9 cellular contexts compared by ENCODE assay signal in genomic region chr4:40199179-40199670, GRCh38. TPM values are rescaled to one million over a fixed set of nuclear protein-coding genes. Genes with fewer than 3 reads are reported as not detected.
A peak's percentile ranks its signal among the peaks of the same experiment; 100 is the strongest.
DNase-seq lines count a peak whose midpoint lies in the region; ATAC-seq, FAIRE-seq and TF ChIP-seq lines count a peak whose summit lies in the region.
"Had no signal": no experiment of that assay in that cellular context is flagged by ENCODE, and none has a peak within 500 bp of the region (broad histone marks: within the 10 kb centered on the region; RNA-seq: fewer than 3 reads in every experiment).

No MANE protein-coding gene starts in this region.

- no peak for TF ChIP-seq EP300 in K562 (IDR thresholded peaks at IDR 0.05; ENCODE audit: low read length)
- TF ChIP-seq EP300 in ovary (IDR thresholded peaks at IDR 0.05), result no peak

- no peaks in the 10 kb centered on the region for H3K9me1 ChIP-seq in K562 (ENCODE audit: control insufficient read depth, insufficient read depth, low read length)

- peaks cover 73% of the 10 kb centered on the region for H3K79me2 ChIP-seq in K562 (ENCODE audit: control insufficient read depth, insufficient read depth, low read length)

- H3K4me3 ChIP-seq in GM12864 (ENCODE audit: low read depth, low read length) (peak overlapping the region; percentile 97), NB4 (ENCODE audit: low read depth, low read length) (peak overlapping the region; percentile 61), K562 (peak overlapping the region; percentile 50), small intestine (ENCODE audit: low read depth in 1 of 2, low read length in 2 of 2) (peak overlapping the region; percentile 32 to 43), ovary (no peak overlapping the region)

- WGBS in K562 (ENCODE audit: insufficient coverage, low coverage, missing lambda C conversion rate), result 5% methylated on average over 6 of the region's 6 CpGs
- 66 to 78% (median 67%) methylated on average over 6 of the region's 6 CpGs for WGBS in small intestine, 3 donors
- WGBS in ovary, 3 donors, result 73 to 76% (median 76%) methylated on average over 6 of the region's 6 CpGs

- FAIRE-seq in K562 (lab: Jason Lieb, UNC) (no peak), small intestine (lab: Jason Lieb, UNC) (no peak)

- H3K9ac ChIP-seq in K562 (ENCODE audit: insufficient read depth in 1 of 2, low read depth in 2 of 2, low read length in 2 of 2), result peak overlapping the region; percentile 57 to 83; a peak in 3 of 4 replicates

- intact Hi-C loops in K562 (cut with micrococcal nuclease) (loop anchor here (2.0 kb wide), 1 partner anchor 40 kb away; no protein-coding TSS in a partner anchor), ovary (cut with DNase I) (no loop called here)

- TF ChIP-seq CTCF in GM12864 (IDR thresholded peaks at IDR 0.05; ENCODE audit: low read depth, low read length, missing control alignments), result no peak
- TF ChIP-seq CTCF in NB4 (IDR thresholded peaks at IDR 0.05; ENCODE audit: low read depth, low read length), result no peak
- TF ChIP-seq CTCF in K562 (IDR thresholded peaks at IDR 0.05 in 2 of 3, conservative IDR thresholded peaks at IDR 0.05 in 1 of 3; ENCODE audit: insufficient read depth in 2 of 3, low read depth in 1 of 3, low read length in 3 of 3), result no peak
- no peak for TF ChIP-seq CTCF in ovary (IDR thresholded peaks at IDR 0.05)

- TF ChIP-seq RAD21 in K562 (CRISPR knock-in tag; conservative IDR thresholded peaks at IDR 0.05 in 1 of 2, IDR thresholded peaks at IDR 0.05 in 1 of 2), result no peak

- no peaks in the 10 kb centered on the region for H3K9me3 ChIP-seq in K562 (replicated peaks; ENCODE audit: control insufficient read depth, insufficient read depth, low read depth, low read length)
- H3K9me3 ChIP-seq in small intestine (ENCODE audit: control insufficient read depth, low read depth), result no peaks in the 10 kb centered on the region
- no peaks in the 10 kb centered on the region for H3K9me3 ChIP-seq in ovary

- POLR2A ChIA-PET in K562 (lab: Yijun Ruan, JAX), result interaction anchor here (0.6 to 2.0 kb wide), 6 partner anchors 12 to 143 kb away, joined by 3 to 8 read pairs (median 4); partner anchors contain the start of gene N4BP2

- H3K36me3 ChIP-seq in K562 (ENCODE audit: control insufficient read depth, insufficient read depth, low read length), result no peaks in the 10 kb centered on the region
- H3K36me3 ChIP-seq in small intestine (ENCODE audit: control insufficient read depth in 2 of 2, insufficient read depth in 2 of 2, low read length in 2 of 2), result no peaks in the 10 kb centered on the region
- no peaks in the 10 kb centered on the region for H3K36me3 ChIP-seq in ovary

- CTCF ChIA-PET in K562 (lab: Yijun Ruan, JAX; ENCODE audit: low intra/inter-chr PET ratio), result no interaction called here

- H4K20me1 ChIP-seq in K562 (replicated peaks; ENCODE audit: control insufficient read depth, insufficient read depth, low read length), result no peaks in the 10 kb centered on the region

- H3K27ac ChIP-seq in K562 (ENCODE audit: extremely low read depth, low read depth, low read length) (peak overlapping the region; percentile 85), small intestine (ENCODE audit: low read depth in 1 of 2, low read length in 1 of 2) (peak overlapping the region; percentile 73 to 88), ovary (no peak overlapping the region)

- H3K4me2 ChIP-seq in K562 (ENCODE audit: insufficient read depth, low read length), result peak overlapping the region; percentile 90

- peak overlapping the region; percentile 7; the same call in 1 of the 2 replicates for H2AFZ ChIP-seq in K562 (ENCODE audit: low read depth, low read length)

- H3K4me1 ChIP-seq in K562 (replicated peaks in 1 of 2; ENCODE audit: control insufficient read depth in 2 of 2, insufficient read depth in 2 of 2, low read length in 2 of 2) (peaks cover 37 to 44% of the 10 kb centered on the region in 2 experiments; a peak in 4 of 5 replicates), small intestine (ENCODE audit: control insufficient read depth in 2 of 2, insufficient read depth in 1 of 2, low read depth in 1 of 2, low read length in 1 of 2) (peaks cover 0 to 1% of the 10 kb centered on the region in 2 donors), ovary (ENCODE audit: insufficient read depth) (peaks cover 2% of the 10 kb centered on the region)

- ATAC-seq in K562 (peak; percentile 12), HG02884 (IDR thresholded peaks at IDR 0.05; ENCODE audit: unreplicated experiment) (no peak), HG02970 (IDR thresholded peaks at IDR 0.05; ENCODE audit: low FRiP score, unreplicated experiment) (no peak)

- TF ChIP-seq POLR2A in NB4 (IDR thresholded peaks at IDR 0.05; ENCODE audit: extremely low read depth, insufficient read length) (no peak), K562 (conservative IDR thresholded peaks at IDR 0.05) (no peak), ovary (IDR thresholded peaks at IDR 0.05) (no peak)

- no TSS peak for BruUV-seq in K562 (replicated peaks; lab: Mats Ljungman, UMichigan)

- DNase-seq in GM12864 (ENCODE audit: low read depth) (no peak), NB4 (ENCODE audit: low read depth) (no peak), K562 (ENCODE audit: extremely low read depth in 1 of 4, low spot score in 3 of 4) (peak in 1 of 4 experiments; percentile 53), small intestine (no peak), ovary (no peak), DMS79 treated with DMSO at 0.1 percent for 48 hours (lab: John Stamatoyannopoulos, UW) (no peak)
- DNase-seq: NCI-H446 treated with DMSO at 0.1 percent for 48 hours had no signal

- in situ Hi-C loops in K562 (cut with MboI), result no loop called here

- H3K27me3 ChIP-seq in K562 (ENCODE audit: control insufficient read depth in 2 of 2, insufficient read depth in 2 of 2, low read length in 2 of 2) (no peaks in the 10 kb centered on the region), small intestine (ENCODE audit: control insufficient read depth in 2 of 2, insufficient read depth in 2 of 2, low read length in 2 of 2) (no peaks in the 10 kb centered on the region), ovary (no peaks in the 10 kb centered on the region)

TF ChIP-seq in K562, 482 proteins besides CTCF, POLR2A, EP300 and RAD21 (continues in another document):
- no peak for TF ChIP-seq ID3 (CRISPR knock-in tag; IDR thresholded peaks at IDR 0.05)
- no peak for TF ChIP-seq ID3 (tag; IDR thresholded peaks at IDR 0.05)
- 0 out of 2 replicates have a peak, but pooled peaks have one; percentile 11 for TF ChIP-seq ZNF655 (CRISPR knock-in tag; IDR thresholded peaks at IDR 0.05)
- TF ChIP-seq DACH1 (IDR thresholded peaks at IDR 0.05; ENCODE audit: partially characterized antibody), result peak; percentile 24

RNA-seq across cellular contexts. Expression of gene RHOH, which starts 2.4 kb away (rescaled TPM):
- total RNA-seq in K562 (2011; cell fraction: chromatin; rRNA removed; ENCODE audit: low replicate concordance), result 11.2 and 13.2 TPM in 2 replicates
- total RNA-seq in K562 (2011; cell fraction: nucleolus; rRNA removed), result 5.3 and 7.5 TPM in 2 replicates
- total RNA-seq in K562 (2011; cell fraction: nucleoplasm; rRNA removed), result 13.0 and 13.2 TPM in 2 replicates
- total RNA-seq in K562 (2014; rRNA removed) (15.8 and 20.3 TPM in 2 replicates), K562 (2014; rRNA removed; fragmentation: Illumina TruSeq; extraction: Trizol) (18.1 and 19.0 TPM in 2 replicates), K562 (2015; rRNA removed; fragmentation: Illumina TruSeq; extraction: Trizol) (17.3 and 17.4 TPM in 2 replicates), K562 (2021) (24.0 and 26.3 TPM in 2 replicates), ovary (1 to 10 TPM in 4 of 7 donors, under 1 TPM in 3; 0.56 to 3.2 (median 1.0) TPM)
- polyA plus RNA-seq in K562 (2011; rRNA removed) (1.4 and 14.3 TPM in 2 replicates), K562 (2014; fragmentation: Illumina TruSeq; extraction: Trizol) (25.5 and 26.7 TPM in 2 replicates), K562 (2014; fragmentation: Nextera tagmentation; extraction: Ambion mirVana) (10 to 100 TPM; 27.2 to 37.7 TPM), K562 (2014; rRNA removed) (23.2 and 32.5 TPM in 2 replicates), small intestine (10 to 100 TPM in 1 of 3 donors, 1 to 10 TPM in 2; 3.6 to 11.6 (median 3.8) TPM), ovary (under 1 TPM; 0.31 to 0.98 TPM)
- polyA plus RNA-seq in K562 (2011; cell fraction: cytosol; rRNA removed), result 1.2 and 10.9 TPM in 2 replicates
- 1.3 and 6.8 TPM in 2 replicates for polyA plus RNA-seq in K562 (2011; cell fraction: nucleus; rRNA removed)
- 25.9 and 68.3 TPM in 2 replicates for polyA plus RNA-seq in K562 (2012)
- polyA minus RNA-seq in K562 (2011; rRNA and poly(A)+ RNA removed), result 1.8 and 13.2 TPM in 2 replicates
- 0.91 and 4.9 TPM in 2 replicates for polyA minus RNA-seq in K562 (2011; cell fraction: cytosol; rRNA and poly(A)+ RNA removed)
- polyA minus RNA-seq in K562 (2011; cell fraction: nucleus; rRNA and poly(A)+ RNA removed), result 0.89 and 6.3 TPM in 2 replicates

Comparison
In these comparisons a context has a peak if more than half of its experiments do, and no peak if none do; other contexts are left out.
1. H3K27ac ChIP-seq: peak in K562 (single experiment) and small intestine (2 of 2); none in ovary (0 of 2).